ENCODE assay signal across 26 cellular contexts in the genomic region with DNA sequence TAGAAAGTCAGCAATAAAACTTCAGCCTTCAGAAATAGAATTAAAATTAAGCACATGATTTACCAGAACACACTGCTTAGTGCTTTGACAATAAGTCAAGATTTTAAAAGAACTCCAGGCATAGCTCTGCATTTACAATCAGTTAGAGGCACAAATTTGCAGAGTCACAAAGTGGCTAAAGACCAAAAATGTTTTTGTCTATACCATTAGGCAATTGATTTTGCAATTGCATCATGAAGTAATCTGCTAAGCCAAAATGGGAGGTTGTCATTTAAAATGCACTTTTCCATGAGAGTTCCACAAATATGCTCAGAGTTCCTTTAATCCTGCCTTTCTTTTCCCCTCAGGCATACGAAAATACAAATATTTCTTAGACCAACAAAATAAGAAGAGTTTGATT. TPM values are rescaled to one million over a fixed set of nuclear protein-coding genes. Genes with fewer than 3 reads are reported as not detected.
DNase-seq lines count a peak whose midpoint lies in the region; ATAC-seq and TF ChIP-seq lines count a peak whose summit lies in the region.
"Had no signal": no experiment of that assay in that cellular context is flagged by ENCODE, and none has a peak within 500 bp of the region (broad histone marks: within the 10 kb centered on the region; RNA-seq: fewer than 3 reads in every experiment).

No MANE protein-coding gene starts in this region.

- H2BK5ac ChIP-seq in mesenchymal stem cell (ENCODE audit: low read depth, low read length, poor library complexity, severe bottlenecking) = no peak overlapping the region

- no peak overlapping the region for H4K8ac ChIP-seq in mesenchymal stem cell (ENCODE audit: low read length)

- peak overlapping the region; percentile 48; the same call in 1 of the 2 replicates for H2AFZ ChIP-seq in GM23248
- H2AFZ ChIP-seq in mesenchymal stem cell (ENCODE audit: low read depth, low read length) = no peak overlapping the region

- no peak overlapping the region for H3K23ac ChIP-seq in mesenchymal stem cell (ENCODE audit: low read length in 2 of 2)

- no peaks in the 10 kb centered on the region for H3K79me1 ChIP-seq in mesenchymal stem cell (replicated peaks; ENCODE audit: low read length, poor library complexity, severe bottlenecking)

- TF ChIP-seq CTCF in NB4 (IDR thresholded peaks at IDR 0.05; ENCODE audit: low read depth, low read length) (no peak), choroid plexus epithelial cell (conservative IDR thresholded peaks at IDR 0.05; ENCODE audit: low read depth, low read length) (no peak)

- no peak overlapping the region for H4K91ac ChIP-seq in mesenchymal stem cell (ENCODE audit: low read length)

- H3K27ac ChIP-seq in GM23248 (no peak overlapping the region), mesenchymal stem cell (ENCODE audit: low read length, poor library complexity, severe bottlenecking) (no peak overlapping the region)
- H3K27ac ChIP-seq: colonic mucosa, left lung, PC-9, thoracic aorta, uterus had no signal

- no peak overlapping the region for H2BK12ac ChIP-seq in mesenchymal stem cell (ENCODE audit: low read length in 2 of 2)

- H2BK15ac ChIP-seq in mesenchymal stem cell (ENCODE audit: low read depth, poor library complexity, severe bottlenecking) = no peak overlapping the region

- no peaks in the 10 kb centered on the region for H3K27me3 ChIP-seq in GM23248 (replicated peaks; ENCODE audit: insufficient read depth)
- no peaks in the 10 kb centered on the region for H3K27me3 ChIP-seq in mesenchymal stem cell (ENCODE audit: control insufficient read depth in 1 of 2, insufficient read depth in 1 of 2, low read length in 2 of 2)
- H3K27me3 ChIP-seq: colonic mucosa, left lung, uterus had no signal

- peak; percentile 28 for DNase-seq in GM23248
- peak; percentile 56 for DNase-seq in NB4 (ENCODE audit: low read depth)
- peak; percentile 25 for DNase-seq in choroid plexus epithelial cell (ENCODE audit: low read depth)
- DNase-seq in mesenchymal stem cell = peak; percentile 11
- DNase-seq in stimulated activated CD4-positive, alpha-beta T cell treated with anti-CD3 and anti-CD28 coated beads, Interleukin-1b, Interleukin-23, amount 100 ng/mL, for 48 hours = no peak
- DNase-seq in left lobe of liver (ENCODE audit: low spot score) = no peak
- no peak for DNase-seq in AG08396 (ENCODE audit: low spot score)
- DNase-seq: activated B cell treated with CpG ODN at 0.5 μM for 24 hours; activated CD4-positive, alpha-beta T cell treated with anti-CD3 and anti-CD28 coated beads, Interleukin-2, amount 50 U/mL, for 1 hour; activated naive CD4-positive, alpha-beta T cell treated with anti-CD3 and anti-CD28 coated beads for 36 hours; activated T-cell treated with anti-CD3 and anti-CD28 coated beads, Interleukin-2, amount 50 U/mL, for 72 hours; CD8-positive, alpha-beta T cell; colonic mucosa; DMS 273 treated with DMSO at 0.1 percent for 48 hours; effector memory CD4-positive, alpha-beta T cell; KBM-7; left lung; MM.1S; naive thymus-derived CD4-positive, alpha-beta T cell; NCI-H1694; nucleus accumbens; PC-9; Right ventricle myocardium superior; T1000; uterus had no signal

- no peak overlapping the region for H3K4ac ChIP-seq in mesenchymal stem cell (ENCODE audit: low read depth in 1 of 2, low read length in 2 of 2)

- no peaks in the 10 kb centered on the region for H3K79me2 ChIP-seq in GM23248 (ENCODE audit: insufficient read depth)

- H3K4me2 ChIP-seq in GM23248 (ENCODE audit: unreplicated experiment) (no peak overlapping the region), mesenchymal stem cell (ENCODE audit: low read length, poor library complexity, severe bottlenecking) (no peak overlapping the region)
- H3K4me2 ChIP-seq: PC-9 had no signal

- no peak for ATAC-seq in left lobe of liver
- ATAC-seq: activated T-cell treated with anti-CD3 and anti-CD28 coated beads, Interleukin-2, amount 50 U/mL, for 72 hours; CD8-positive, alpha-beta T cell; left lung; naive thymus-derived CD4-positive, alpha-beta T cell had no signal

- in situ Hi-C loops in GM23248 (cut with MboI) = no loop called here

- H2AK5ac ChIP-seq in mesenchymal stem cell (ENCODE audit: low read length, severe bottlenecking) = no peak overlapping the region

- no peak overlapping the region for H3K18ac ChIP-seq in mesenchymal stem cell (ENCODE audit: low read depth in 1 of 2, low read length in 2 of 2)

- H3K4me3 ChIP-seq in GM23248 = no peak overlapping the region
- no peak overlapping the region for H3K4me3 ChIP-seq in NB4 (ENCODE audit: low read depth, low read length)
- no peak overlapping the region for H3K4me3 ChIP-seq in choroid plexus epithelial cell (ENCODE audit: low read depth, low read length)
- no peak overlapping the region for H3K4me3 ChIP-seq in mesenchymal stem cell (ENCODE audit: insufficient read depth in 1 of 2, low read depth in 1 of 2, low read length in 2 of 2)
- H3K4me3 ChIP-seq: colonic mucosa, left lung, PC-9, thoracic aorta, uterus had no signal

- H3K9me3 ChIP-seq in GM23248 (ENCODE audit: low read depth) (no peaks in the 10 kb centered on the region), mesenchymal stem cell (ENCODE audit: control insufficient read depth, low read length) (no peaks in the 10 kb centered on the region)
- H3K9me3 ChIP-seq: colonic mucosa, left lung, thoracic aorta, uterus had no signal

- no peaks in the 10 kb centered on the region for H3K36me3 ChIP-seq in GM23248 (ENCODE audit: low read depth)
- no peaks in the 10 kb centered on the region for H3K36me3 ChIP-seq in mesenchymal stem cell (ENCODE audit: control insufficient read depth in 1 of 2, insufficient read depth in 2 of 2, low read depth in 1 of 2, low read length in 2 of 2)
- H3K36me3 ChIP-seq: colonic mucosa, left lung, thoracic aorta, uterus had no signal

- H3K4me1 ChIP-seq in GM23248 (ENCODE audit: insufficient read depth) (peaks cover 7% of the 10 kb centered on the region; the same call in 1 of the 2 replicates), mesenchymal stem cell (ENCODE audit: control insufficient read depth, insufficient read depth, low read depth, low read length) (no peaks in the 10 kb centered on the region)
- H3K4me1 ChIP-seq: colonic mucosa, uterus had no signal

- 0 to 3% methylated on average over 1 of the region's 1 CpG for WGBS in GM23248 (ENCODE audit: low coverage in 1 of 2, low lambda C conversion rate in 2 of 2, missing lambda C conversion rate in 2 of 2), 2 experiments
- 77% methylated on average over 1 of the region's 1 CpG for WGBS in mesenchymal stem cell

- H3F3A ChIP-seq in GM23248 (ENCODE audit: insufficient read depth) = no peaks in the 10 kb centered on the region

- H3K9me2 ChIP-seq in GM23248 (ENCODE audit: insufficient read depth) = no peaks in the 10 kb centered on the region

- no peak overlapping the region for H3K9ac ChIP-seq in GM23248
- no peak overlapping the region for H3K9ac ChIP-seq in mesenchymal stem cell (ENCODE audit: low read length)

- H2BK120ac ChIP-seq in mesenchymal stem cell (ENCODE audit: low read depth, low read length) = no peak overlapping the region

- TF ChIP-seq POLR2A in NB4 (IDR thresholded peaks at IDR 0.05; ENCODE audit: extremely low read depth, insufficient read length) = no peak

- H3K14ac ChIP-seq in mesenchymal stem cell (ENCODE audit: low read length in 2 of 2) = no peak overlapping the region

- no peaks in the 10 kb centered on the region for H4K20me1 ChIP-seq in GM23248 (ENCODE audit: insufficient read depth)

RNA-seq across cellular contexts. Expression of a gene that starts 10.1 kb away (rescaled TPM):
- total RNA-seq in GM23248 (2014; rRNA removed; shearing (Covaris generic)) = 10.6 and 13.1 TPM in 2 replicates
- polyA plus RNA-seq in GM23248 (2016; fragmentation: Nextera tagmentation; extraction: Ambion mirVana) = 27.2 and 30.2 TPM in 2 replicates
- 24.1 TPM for polyA plus RNA-seq in mesenchymal stem cell (2013, experiment 1 of 2)
- 23.0 TPM for polyA plus RNA-seq in mesenchymal stem cell (2013, experiment 2 of 2)
- total RNA-seq in left lobe of liver = 5.9 TPM

Comparison
In these comparisons a context has a peak if more than half of its experiments do, and no peak if none do; other contexts are left out.
1. DNase-seq: peak in GM23248 (single experiment), NB4 (single experiment), choroid plexus epithelial cell (single experiment) and mesenchymal stem cell (single experiment); none in stimulated activated CD4-positive, alpha-beta T cell treated with anti-CD3 and anti-CD28 coated beads, Interleukin-1b, Interleukin-23, amount 100 ng/mL, for 48 hours (single experiment), left lobe of liver (single experiment) and AG08396 (single experiment).